In the genomic region with DNA sequence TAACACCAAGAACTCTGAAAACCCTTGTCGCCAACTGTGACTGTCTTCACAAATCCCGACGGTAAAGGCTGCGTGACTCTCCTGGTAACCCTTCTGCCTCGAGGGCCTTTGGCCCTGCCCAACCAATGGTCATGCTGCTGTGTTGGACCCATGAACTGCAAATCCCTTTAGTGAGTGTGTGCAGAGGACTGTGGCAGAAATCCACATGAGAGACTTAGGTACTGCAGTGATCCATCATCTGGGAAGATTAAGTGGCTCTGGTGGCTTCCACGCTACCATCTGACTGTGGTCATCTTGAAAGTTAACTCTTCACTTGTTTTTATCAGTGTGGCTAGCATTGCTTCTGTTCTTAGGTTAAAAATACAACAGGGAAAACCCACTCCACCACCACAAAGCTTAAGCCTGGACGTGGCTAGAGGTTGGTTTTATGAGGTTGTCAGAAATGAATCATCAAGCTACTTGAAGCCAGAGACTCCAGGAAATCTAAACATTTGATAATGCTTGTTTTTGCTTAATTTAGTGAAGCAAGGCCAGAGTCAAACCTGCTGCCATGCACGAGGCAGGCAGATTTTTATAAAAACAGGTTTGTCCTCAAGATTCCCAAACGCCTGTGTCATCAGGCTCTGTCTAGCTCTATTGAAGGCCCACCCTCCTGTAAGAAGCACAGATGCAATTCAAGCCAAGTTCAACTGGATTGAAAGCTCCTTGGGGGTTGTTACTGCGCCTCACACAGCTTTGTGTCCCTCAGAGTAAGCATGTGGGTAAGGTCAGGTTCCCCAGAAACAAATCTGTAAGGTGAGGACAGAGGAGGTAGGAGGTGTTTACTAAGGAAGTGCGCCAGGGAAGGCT, we compare ENCODE assay signal across 8 cellular contexts. TPM values are rescaled to one million over a fixed set of nuclear protein-coding genes. Genes with fewer than 3 reads are reported as not detected.
DNase-seq lines count a peak whose midpoint lies in the region; ATAC-seq, FAIRE-seq and TF ChIP-seq lines count a peak whose summit lies in the region.

No MANE protein-coding gene starts in this region.

- peak; percentile 91 for ATAC-seq in HG02678 (IDR thresholded peaks at IDR 0.05; ENCODE audit: unreplicated experiment)
- peak; percentile 65 for ATAC-seq in foreskin keratinocyte

- no peak overlapping the region for H3K27ac ChIP-seq in foreskin keratinocyte

- peaks cover 6% of the 10 kb centered on the region for H3K4me1 ChIP-seq in foreskin keratinocyte

- H3K27ac Mint-ChIP-seq in activated CD4-positive, alpha-beta T cell treated with anti-CD3 and anti-CD28 coated beads, Interleukin-2, amount 10 ng/mL, durations not matched to agents 24 days and 14 days = peak overlapping the region; percentile 72

- H3K27me3 Mint-ChIP-seq in activated CD4-positive, alpha-beta T cell treated with anti-CD3 and anti-CD28 coated beads, Interleukin-2, amount 10 ng/mL, durations not matched to agents 24 days and 14 days = peaks cover 39% of the 10 kb centered on the region

- H3K9me3 Mint-ChIP-seq in activated CD4-positive, alpha-beta T cell treated with anti-CD3 and anti-CD28 coated beads, Interleukin-2, amount 10 ng/mL, durations not matched to agents 24 days and 14 days = peaks cover 6% of the 10 kb centered on the region

- peaks cover 8% of the 10 kb centered on the region for H3K36me3 Mint-ChIP-seq in activated CD4-positive, alpha-beta T cell treated with anti-CD3 and anti-CD28 coated beads, Interleukin-2, amount 10 ng/mL, durations not matched to agents 24 days and 14 days (ENCODE audit: low read depth)

- H3K4me3 Mint-ChIP-seq in activated CD4-positive, alpha-beta T cell treated with anti-CD3 and anti-CD28 coated beads, Interleukin-2, amount 10 ng/mL, durations not matched to agents 24 days and 14 days = peak overlapping the region; percentile 53

- intact Hi-C loops in activated CD4-positive, alpha-beta T cell treated with anti-CD3 and anti-CD28 coated beads, Interleukin-2, amount 10 ng/mL, durations not matched to agents 24 days and 14 days (cut with micrococcal nuclease) = loop anchor here (1.0 to 2.0 kb wide), 6 partner anchors 29 to 418 kb away; a partner anchor contains a TSS
- intact Hi-C loops in cardiac septum (cut with DNase I) = no loop called here

- no peaks in the 10 kb centered on the region for H3K27me3 ChIP-seq in foreskin keratinocyte

- H3K4me1 Mint-ChIP-seq in activated CD4-positive, alpha-beta T cell treated with anti-CD3 and anti-CD28 coated beads, Interleukin-2, amount 10 ng/mL, durations not matched to agents 24 days and 14 days = peaks cover 34% of the 10 kb centered on the region

- peak; percentile 83 for DNase-seq in activated CD4-positive, alpha-beta T cell treated with anti-CD3 and anti-CD28 coated beads, Interleukin-2, amount 10 ng/mL, durations not matched to agents 24 days and 14 days
- no peak for DNase-seq in activated CD4-positive, alpha-beta T cell treated with anti-CD3 and anti-CD28 coated beads, Interleukin-2, amount 50 U/mL, for 1 hour
- DNase-seq in RCC 7860 (ENCODE audit: low spot score) (peak; percentile 92), foreskin keratinocyte (peak; percentile 44 to 50), cardiac septum (ENCODE audit: low spot score) (no peak), NCI-H1436 (lab: John Stamatoyannopoulos, UW) (no peak), NCI-H82 treated with DMSO at 0.1 percent for 48 hours (lab: John Stamatoyannopoulos, UW; ENCODE audit: unreplicated experiment) (no peak)

- no peak for TF ChIP-seq CTCF in foreskin keratinocyte (conservative IDR thresholded peaks at IDR 0.05)

- peak; percentile 98 for FAIRE-seq in RCC 7860 (lab: Jason Lieb, UNC)

RNA-seq across cellular contexts. Expression of a gene that starts 52.7 kb away (rescaled TPM):
- total RNA-seq in activated CD4-positive, alpha-beta T cell treated with anti-CD3 and anti-CD28 coated beads, Interleukin-2, amount 10 ng/mL, durations not matched to agents 24 days and 14 days = 32.1 and 35.7 TPM in 2 replicates
- total RNA-seq in foreskin keratinocyte = 30.6 and 33.2 TPM in 2 replicates
- polyA plus RNA-seq in foreskin keratinocyte = 2.4 and 3.1 TPM in 2 replicates
- total RNA-seq in cardiac septum = 30.5 TPM

Comparison
In these comparisons a context has a peak if more than half of its experiments do, and no peak if none do; other contexts are left out.
1. DNase-seq: peak in activated CD4-positive, alpha-beta T cell treated with anti-CD3 and anti-CD28 coated beads, Interleukin-2, amount 10 ng/mL, durations not matched to agents 24 days and 14 days (single experiment), RCC 7860 (single experiment) and foreskin keratinocyte (2 of 2); none in activated CD4-positive, alpha-beta T cell treated with anti-CD3 and anti-CD28 coated beads, Interleukin-2, amount 50 U/mL, for 1 hour (single experiment), cardiac septum (single experiment), NCI-H1436 (single experiment) and NCI-H82 treated with DMSO at 0.1 percent for 48 hours (single experiment).